1 cellular context compared by ENCODE assay signal in the genomic region with DNA sequence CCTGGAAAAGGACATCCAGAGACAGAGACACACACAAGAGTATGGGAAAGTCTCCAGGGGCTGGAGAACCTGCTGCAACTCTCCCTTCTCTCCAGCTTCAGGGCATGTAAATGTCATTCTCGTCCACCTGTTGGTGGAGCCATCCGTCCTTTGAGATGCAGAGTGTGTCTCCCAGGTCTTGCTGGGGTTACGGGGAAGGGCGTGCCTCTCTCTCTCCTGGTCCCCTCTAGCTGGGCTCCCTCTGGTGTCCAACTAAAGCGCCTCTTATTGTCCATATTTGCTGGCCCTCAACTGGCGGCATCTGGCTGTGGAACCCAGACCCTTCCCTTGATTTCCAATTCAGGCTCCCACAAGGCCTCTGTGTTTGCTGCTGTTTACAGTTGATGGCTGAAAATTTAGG.
A peak's percentile ranks its signal among the peaks of the same experiment; 100 is the strongest.
TF ChIP-seq lines count a peak whose summit lies in the region.

No MANE protein-coding gene starts in this region.

TF ChIP-seq in GM23338, 12 proteins besides CTCF, POLR2A, EP300 and RAD21:
- TF ChIP-seq, protein P1, sequence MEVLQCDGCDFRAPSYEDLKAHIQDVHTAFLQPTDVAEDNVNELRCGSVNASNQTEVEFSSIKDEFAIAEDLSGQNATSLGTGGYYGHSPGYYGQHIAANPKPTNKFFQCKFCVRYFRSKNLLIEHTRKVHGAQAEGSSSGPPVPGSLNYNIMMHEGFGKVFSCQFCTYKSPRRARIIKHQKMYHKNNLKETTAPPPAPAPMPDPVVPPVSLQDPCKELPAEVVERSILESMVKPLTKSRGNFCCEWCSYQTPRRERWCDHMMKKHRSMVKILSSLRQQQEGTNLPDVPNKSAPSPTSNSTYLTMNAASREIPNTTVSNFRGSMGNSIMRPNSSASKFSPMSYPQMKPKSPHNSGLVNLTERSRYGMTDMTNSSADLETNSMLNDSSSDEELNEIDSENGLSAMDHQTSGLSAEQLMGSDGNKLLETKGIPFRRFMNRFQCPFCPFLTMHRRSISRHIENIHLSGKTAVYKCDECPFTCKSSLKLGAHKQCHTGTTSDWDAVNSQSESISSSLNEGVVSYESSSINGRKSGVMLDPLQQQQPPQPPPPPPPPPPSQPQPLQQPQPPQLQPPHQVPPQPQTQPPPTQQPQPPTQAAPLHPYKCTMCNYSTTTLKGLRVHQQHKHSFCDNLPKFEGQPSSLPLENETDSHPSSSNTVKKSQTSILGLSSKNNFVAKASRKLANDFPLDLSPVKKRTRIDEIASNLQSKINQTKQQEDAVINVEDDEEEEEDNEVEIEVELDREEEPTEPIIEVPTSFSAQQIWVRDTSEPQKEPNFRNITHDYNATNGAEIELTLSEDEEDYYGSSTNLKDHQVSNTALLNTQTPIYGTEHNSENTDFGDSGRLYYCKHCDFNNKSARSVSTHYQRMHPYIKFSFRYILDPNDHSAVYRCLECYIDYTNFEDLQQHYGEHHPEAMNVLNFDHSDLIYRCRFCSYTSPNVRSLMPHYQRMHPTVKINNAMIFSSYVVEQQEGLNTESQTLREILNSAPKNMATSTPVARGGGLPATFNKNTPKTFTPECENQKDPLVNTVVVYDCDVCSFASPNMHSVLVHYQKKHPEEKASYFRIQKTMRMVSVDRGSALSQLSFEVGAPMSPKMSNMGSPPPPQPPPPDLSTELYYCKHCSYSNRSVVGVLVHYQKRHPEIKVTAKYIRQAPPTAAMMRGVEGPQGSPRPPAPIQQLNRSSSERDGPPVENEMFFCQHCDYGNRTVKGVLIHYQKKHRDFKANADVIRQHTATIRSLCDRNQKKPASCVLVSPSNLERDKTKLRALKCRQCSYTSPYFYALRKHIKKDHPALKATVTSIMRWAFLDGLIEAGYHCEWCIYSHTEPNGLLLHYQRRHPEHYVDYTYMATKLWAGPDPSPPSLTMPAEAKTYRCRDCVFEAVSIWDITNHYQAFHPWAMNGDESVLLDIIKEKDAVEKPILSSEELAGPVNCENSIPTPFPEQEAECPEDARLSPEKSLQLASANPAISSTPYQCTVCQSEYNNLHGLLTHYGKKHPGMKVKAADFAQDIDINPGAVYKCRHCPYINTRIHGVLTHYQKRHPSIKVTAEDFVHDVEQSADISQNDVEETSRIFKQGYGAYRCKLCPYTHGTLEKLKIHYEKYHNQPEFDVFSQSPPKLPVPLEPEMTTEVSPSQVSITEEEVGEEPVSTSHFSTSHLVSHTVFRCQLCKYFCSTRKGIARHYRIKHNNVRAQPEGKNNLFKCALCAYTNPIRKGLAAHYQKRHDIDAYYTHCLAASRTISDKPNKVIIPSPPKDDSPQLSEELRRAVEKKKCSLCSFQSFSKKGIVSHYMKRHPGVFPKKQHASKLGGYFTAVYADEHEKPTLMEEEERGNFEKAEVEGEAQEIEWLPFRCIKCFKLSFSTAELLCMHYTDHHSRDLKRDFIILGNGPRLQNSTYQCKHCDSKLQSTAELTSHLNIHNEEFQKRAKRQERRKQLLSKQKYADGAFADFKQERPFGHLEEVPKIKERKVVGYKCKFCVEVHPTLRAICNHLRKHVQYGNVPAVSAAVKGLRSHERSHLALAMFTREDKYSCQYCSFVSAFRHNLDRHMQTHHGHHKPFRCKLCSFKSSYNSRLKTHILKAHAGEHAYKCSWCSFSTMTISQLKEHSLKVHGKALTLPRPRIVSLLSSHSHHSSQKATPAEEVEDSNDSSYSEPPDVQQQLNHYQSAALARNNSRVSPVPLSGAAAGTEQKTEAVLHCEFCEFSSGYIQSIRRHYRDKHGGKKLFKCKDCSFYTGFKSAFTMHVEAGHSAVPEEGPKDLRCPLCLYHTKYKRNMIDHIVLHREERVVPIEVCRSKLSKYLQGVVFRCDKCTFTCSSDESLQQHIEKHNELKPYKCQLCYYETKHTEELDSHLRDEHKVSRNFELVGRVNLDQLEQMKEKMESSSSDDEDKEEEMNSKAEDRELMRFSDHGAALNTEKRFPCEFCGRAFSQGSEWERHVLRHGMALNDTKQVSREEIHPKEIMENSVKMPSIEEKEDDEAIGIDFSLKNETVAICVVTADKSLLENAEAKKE (CRISPR knock-in tag; IDR thresholded peaks at IDR 0.05), result peak; percentile 77; the same call in 1 of the 2 replicates
- TF ChIP-seq EZH2phosphoT487 (IDR thresholded peaks at IDR 0.05; ENCODE audit: unreplicated experiment) (no peak), ZNF331 (CRISPR knock-in tag; IDR thresholded peaks at IDR 0.05; ENCODE audit: low read depth) (no peak), JUNB (IDR thresholded peaks at IDR 0.05; ENCODE audit: unreplicated experiment) (no peak), CREB1 (CRISPR knock-in tag; IDR thresholded peaks at IDR 0.05; ENCODE audit: low read depth) (no peak), NANOG (IDR thresholded peaks at IDR 0.05; ENCODE audit: borderline replicate concordance) (no peak), POLR2AphosphoS5 (IDR thresholded peaks at IDR 0.05; ENCODE audit: low read depth) (no peak)
- TF ChIP-seq, protein P2, sequence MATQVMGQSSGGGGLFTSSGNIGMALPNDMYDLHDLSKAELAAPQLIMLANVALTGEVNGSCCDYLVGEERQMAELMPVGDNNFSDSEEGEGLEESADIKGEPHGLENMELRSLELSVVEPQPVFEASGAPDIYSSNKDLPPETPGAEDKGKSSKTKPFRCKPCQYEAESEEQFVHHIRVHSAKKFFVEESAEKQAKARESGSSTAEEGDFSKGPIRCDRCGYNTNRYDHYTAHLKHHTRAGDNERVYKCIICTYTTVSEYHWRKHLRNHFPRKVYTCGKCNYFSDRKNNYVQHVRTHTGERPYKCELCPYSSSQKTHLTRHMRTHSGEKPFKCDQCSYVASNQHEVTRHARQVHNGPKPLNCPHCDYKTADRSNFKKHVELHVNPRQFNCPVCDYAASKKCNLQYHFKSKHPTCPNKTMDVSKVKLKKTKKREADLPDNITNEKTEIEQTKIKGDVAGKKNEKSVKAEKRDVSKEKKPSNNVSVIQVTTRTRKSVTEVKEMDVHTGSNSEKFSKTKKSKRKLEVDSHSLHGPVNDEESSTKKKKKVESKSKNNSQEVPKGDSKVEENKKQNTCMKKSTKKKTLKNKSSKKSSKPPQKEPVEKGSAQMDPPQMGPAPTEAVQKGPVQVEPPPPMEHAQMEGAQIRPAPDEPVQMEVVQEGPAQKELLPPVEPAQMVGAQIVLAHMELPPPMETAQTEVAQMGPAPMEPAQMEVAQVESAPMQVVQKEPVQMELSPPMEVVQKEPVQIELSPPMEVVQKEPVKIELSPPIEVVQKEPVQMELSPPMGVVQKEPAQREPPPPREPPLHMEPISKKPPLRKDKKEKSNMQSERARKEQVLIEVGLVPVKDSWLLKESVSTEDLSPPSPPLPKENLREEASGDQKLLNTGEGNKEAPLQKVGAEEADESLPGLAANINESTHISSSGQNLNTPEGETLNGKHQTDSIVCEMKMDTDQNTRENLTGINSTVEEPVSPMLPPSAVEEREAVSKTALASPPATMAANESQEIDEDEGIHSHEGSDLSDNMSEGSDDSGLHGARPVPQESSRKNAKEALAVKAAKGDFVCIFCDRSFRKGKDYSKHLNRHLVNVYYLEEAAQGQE (IDR thresholded peaks at IDR 0.05; ENCODE audit: unreplicated experiment), result no peak
- TF ChIP-seq, protein P3, sequence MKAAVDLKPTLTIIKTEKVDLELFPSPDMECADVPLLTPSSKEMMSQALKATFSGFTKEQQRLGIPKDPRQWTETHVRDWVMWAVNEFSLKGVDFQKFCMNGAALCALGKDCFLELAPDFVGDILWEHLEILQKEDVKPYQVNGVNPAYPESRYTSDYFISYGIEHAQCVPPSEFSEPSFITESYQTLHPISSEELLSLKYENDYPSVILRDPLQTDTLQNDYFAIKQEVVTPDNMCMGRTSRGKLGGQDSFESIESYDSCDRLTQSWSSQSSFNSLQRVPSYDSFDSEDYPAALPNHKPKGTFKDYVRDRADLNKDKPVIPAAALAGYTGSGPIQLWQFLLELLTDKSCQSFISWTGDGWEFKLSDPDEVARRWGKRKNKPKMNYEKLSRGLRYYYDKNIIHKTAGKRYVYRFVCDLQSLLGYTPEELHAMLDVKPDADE (IDR thresholded peaks at IDR 0.05), result no peak
